Comparison of ENCODE assay signal across 25 cellular contexts in genomic region chr15:65957451-65957850, GRCh38.
DNase-seq lines count a peak whose midpoint lies in the region; ATAC-seq lines count a peak whose summit lies in the region.
"Had no signal": no experiment of that assay in that cellular context is flagged by ENCODE, and none has a peak within 500 bp of the region (broad histone marks: within the 10 kb centered on the region; RNA-seq: fewer than 3 reads in every experiment).

No MANE protein-coding gene starts in this region.

- H2BK5ac ChIP-seq in neuronal stem cell (ENCODE audit: low read length), result no peak overlapping the region

- peaks cover 0 to 3% (median 0%) of the 10 kb centered on the region in 3 experiments for H3K27me3 ChIP-seq in neuronal stem cell (ENCODE audit: control insufficient read depth in 3 of 3, insufficient read depth in 3 of 3, low read depth in 1 of 3, low read length in 3 of 3)
- H3K27me3 ChIP-seq: colonic mucosa had no signal

- H3K9me3 ChIP-seq in neuronal stem cell (replicated peaks in 1 of 2; ENCODE audit: control insufficient read depth in 2 of 2, insufficient read depth in 1 of 2, low read depth in 1 of 2, low read length in 2 of 2), result no peaks in the 10 kb centered on the region
- H3K9me3 ChIP-seq: colonic mucosa, esophagus squamous epithelium, HAP-1 had no signal

- H3K4me1 ChIP-seq in neuronal stem cell (ENCODE audit: control insufficient read depth in 2 of 2, insufficient read depth in 1 of 2, low read depth in 1 of 2, low read length in 2 of 2), result peaks cover 0 to 3% of the 10 kb centered on the region in 2 donors
- H3K4me1 ChIP-seq: colonic mucosa, esophagus squamous epithelium, HAP-1 had no signal

- no peak overlapping the region for H3K4me2 ChIP-seq in neuronal stem cell (ENCODE audit: insufficient read depth, low read length, poor library complexity, severe bottlenecking)
- H3K4me2 ChIP-seq: smooth muscle cell had no signal

- WGBS in neuronal stem cell (ENCODE audit: extremely low coverage in 2 of 2, insufficient read length in 2 of 2, insufficient replicate concordance in 1 of 2), 2 donors, result no CpG with 5 or more reads among the region's 7 CpGs

- H2BK120ac ChIP-seq in neuronal stem cell (ENCODE audit: low read depth, low read length), result no peak overlapping the region

- H3K9ac ChIP-seq in neuronal stem cell (ENCODE audit: low read depth, low read length, poor library complexity), result no peak overlapping the region

- no peak overlapping the region for H4K91ac ChIP-seq in neuronal stem cell (ENCODE audit: low read depth, low read length, poor library complexity)

- H3K18ac ChIP-seq in neuronal stem cell (ENCODE audit: low read length), result no peak overlapping the region

- H3K79me1 ChIP-seq in neuronal stem cell (ENCODE audit: low read depth, low read length), result no peaks in the 10 kb centered on the region

- no peak overlapping the region for H2AK5ac ChIP-seq in neuronal stem cell (ENCODE audit: low read depth, low read length)

- H2BK15ac ChIP-seq in neuronal stem cell (ENCODE audit: low read length), result no peak overlapping the region

- ATAC-seq in GM18498 (IDR thresholded peaks at IDR 0.05; ENCODE audit: unreplicated experiment), result no peak
- ATAC-seq in esophagus mucosa, result no peak
- ATAC-seq in HG03159 (IDR thresholded peaks at IDR 0.05; ENCODE audit: unreplicated experiment), result no peak
- ATAC-seq: activated T-cell treated with anti-CD3 and anti-CD28 coated beads, Interleukin-2, amount 50 U/mL, for 4 hours; GM12878; left lobe of liver; naive thymus-derived CD8-positive, alpha-beta T cell; stimulated activated memory B cell treated with anti-CD40 and anti-IgM and Interleukin-4, amounts not matched to agents 10 μg/mL and 1 μg/mL and 100 μg/mL, for 72 hours had no signal

- no peak overlapping the region for H3K27ac ChIP-seq in neuronal stem cell (replicated peaks; ENCODE audit: low read length)
- H3K27ac ChIP-seq: colonic mucosa, esophagus squamous epithelium, SK-N-MC had no signal

- peak; percentile 21 for DNase-seq in DMS79 treated with DMSO at 0.1 percent for 48 hours (lab: John Stamatoyannopoulos, UW)
- DNase-seq in DMS79 (lab: John Stamatoyannopoulos, UW), result no peak
- DNase-seq in NCI-H2029 (lab: John Stamatoyannopoulos, UW), result peak; percentile 60
- peak; percentile 62 to 71 for DNase-seq in NCI-H526 (lab: John Stamatoyannopoulos, UW)
- no peak for DNase-seq in neuronal stem cell (ENCODE audit: low spot score)
- DNase-seq: activated CD4-positive, alpha-beta T cell treated with anti-CD3 and anti-CD28 coated beads for 4 hours; activated naive CD4-positive, alpha-beta T cell treated with Interleukin-2 at 50 U/mL for 16 hours; activated T-cell treated with anti-CD3 and anti-CD28 coated beads, Interleukin-2, amount 50 U/mL, for 4 hours; AML-193; amniotic stem cell; CD4-positive, alpha-beta memory T cell; colonic mucosa; esophagus squamous epithelium; naive thymus-derived CD8-positive, alpha-beta T cell; NCI-H446; stimulated activated CD4-positive, alpha-beta T cell treated with anti-CD3 and anti-CD28 coated beads, Interleukin-2, amount 100 ng/mL, for 48 hours had no signal

- H3K23ac ChIP-seq in neuronal stem cell (ENCODE audit: low read depth, low read length, poor library complexity), result peak overlapping the region; percentile 48

- no peak overlapping the region for H4K8ac ChIP-seq in neuronal stem cell (ENCODE audit: low read depth, low read length)

- no peak overlapping the region for H3K4ac ChIP-seq in neuronal stem cell (ENCODE audit: low read length)

- H2AFZ ChIP-seq in neuronal stem cell (ENCODE audit: low read length), result no peak overlapping the region

- H3K36me3 ChIP-seq in neuronal stem cell (replicated peaks in 1 of 2; ENCODE audit: control insufficient read depth in 2 of 2, insufficient read depth in 2 of 2, low read length in 2 of 2), result no peaks in the 10 kb centered on the region
- H3K36me3 ChIP-seq: colonic mucosa, esophagus squamous epithelium, HAP-1 had no signal

- H3K14ac ChIP-seq in neuronal stem cell (ENCODE audit: low read length), result no peak overlapping the region

- no peak overlapping the region for H2BK12ac ChIP-seq in neuronal stem cell (ENCODE audit: low read length)

- H3K4me3 ChIP-seq in neuronal stem cell (ENCODE audit: low read length in 2 of 2), result no peak overlapping the region
- H3K4me3 ChIP-seq: colonic mucosa, esophagus squamous epithelium, GM12878, HAP-1, SK-N-MC, smooth muscle cell had no signal

Comparison
In these comparisons a context has a peak if more than half of its experiments do, and no peak if none do; other contexts are left out.
1. DNase-seq: peak in DMS79 treated with DMSO at 0.1 percent for 48 hours (single experiment), NCI-H2029 (single experiment) and NCI-H526 (2 of 2); none in DMS79 (single experiment) and neuronal stem cell (single experiment).